ENCODE assay signal across 1 cellular context in genomic region chr6:15682965-15683822, GRCh38.
A peak's percentile ranks its signal among the peaks of the same experiment; 100 is the strongest.
TF ChIP-seq lines count a peak whose summit lies in the region.

No MANE protein-coding gene starts in this region.

TF ChIP-seq in GM12878, 131 proteins besides CTCF, POLR2A, EP300 and RAD21 (continued from another document and continues in another):
- no peak for TF ChIP-seq ASH2L (IDR thresholded peaks at IDR 0.05; ENCODE audit: borderline replicate concordance, low read depth)
- TF ChIP-seq NFYA (IDR thresholded peaks at IDR 0.05; ENCODE audit: borderline replicate concordance, low read depth, low read length): no peak
- no peak for TF ChIP-seq ZZZ3 (IDR thresholded peaks at IDR 0.05; ENCODE audit: control insufficient read depth, insufficient read length, low read depth)
- TF ChIP-seq FOXK2 (IDR thresholded peaks at IDR 0.05): no peak
- TF ChIP-seq GATAD2B (conservative IDR thresholded peaks at IDR 0.05; ENCODE audit: low read depth): peak; percentile 37; the same call in 1 of the 2 replicates
- no peak for TF ChIP-seq POLR2AphosphoS5 (IDR thresholded peaks at IDR 0.05; ENCODE audit: low read length)
- no peak for TF ChIP-seq SP1 (IDR thresholded peaks at IDR 0.05; ENCODE audit: low read depth, low read length)
- 0 out of 2 replicates have a peak, but pooled peaks have one; percentile 65 for TF ChIP-seq ZNF217 (IDR thresholded peaks at IDR 0.05)
- TF ChIP-seq TCF12 (IDR thresholded peaks at IDR 0.05; ENCODE audit: low read depth, low read length): no peak
- no peak for TF ChIP-seq SMAD1 (IDR thresholded peaks at IDR 0.05; ENCODE audit: low read depth, partially characterized antibody)
- no peak for TF ChIP-seq SIX5 (IDR thresholded peaks at IDR 0.05; ENCODE audit: low read depth, low read length, severe bottlenecking)
- TF ChIP-seq YBX1 (IDR thresholded peaks at IDR 0.05): no peak
- TF ChIP-seq SUPT20H (IDR thresholded peaks at IDR 0.05; ENCODE audit: borderline replicate concordance, control insufficient read depth, low read depth, low read length): no peak
- TF ChIP-seq ZBTB11 (CRISPR knock-in tag; IDR thresholded peaks at IDR 0.05): no peak
- TF ChIP-seq JUND (IDR thresholded peaks at IDR 0.05; ENCODE audit: low read depth, low read length): no peak
- TF ChIP-seq ZNF207 (IDR thresholded peaks at IDR 0.05; ENCODE audit: borderline replicate concordance): no peak
- no peak for TF ChIP-seq MYC (IDR thresholded peaks at IDR 0.05; ENCODE audit: insufficient read depth, insufficient read length, insufficient replicate concordance, low read length, severe bottlenecking)
- TF ChIP-seq ZSCAN29 (IDR thresholded peaks at IDR 0.05): no peak
- TF ChIP-seq TCF3 (IDR thresholded peaks at IDR 0.05; ENCODE audit: borderline replicate concordance, insufficient read depth, low read depth, low read length): no peak
- peak; percentile 65; the same call in 1 of the 2 replicates for TF ChIP-seq BACH1 (IDR thresholded peaks at IDR 0.05; ENCODE audit: borderline replicate concordance)
- TF ChIP-seq EED (IDR thresholded peaks at IDR 0.05; ENCODE audit: low read depth): no peak
- TF ChIP-seq KDM1A (IDR thresholded peaks at IDR 0.05; ENCODE audit: borderline replicate concordance): no peak
- TF ChIP-seq SRF (IDR thresholded peaks at IDR 0.05; ENCODE audit: low read depth in 2 of 2, low read length in 2 of 2): no peak
- peak; percentile 77; the same call in 1 of the 2 replicates for TF ChIP-seq MTA2 (IDR thresholded peaks at IDR 0.05; ENCODE audit: low read depth)
- peak; percentile 86 for TF ChIP-seq RELB (IDR thresholded peaks at IDR 0.05; ENCODE audit: low read depth)
- no peak for TF ChIP-seq ETV6 (conservative IDR thresholded peaks at IDR 0.05 in 1 of 2, IDR thresholded peaks at IDR 0.05 in 1 of 2; ENCODE audit: borderline replicate concordance in 1 of 2, low read depth in 1 of 2)
- TF ChIP-seq TAF1 (IDR thresholded peaks at IDR 0.05; ENCODE audit: borderline replicate concordance, low read depth, low read length): no peak
- no peak for TF ChIP-seq RB1 (IDR thresholded peaks at IDR 0.05; ENCODE audit: borderline replicate concordance)
- peak; percentile 78 for TF ChIP-seq RAD51 (IDR thresholded peaks at IDR 0.05)
- TF ChIP-seq GABPA (IDR thresholded peaks at IDR 0.05; ENCODE audit: low read depth): no peak
- peak; percentile 42; the same call in 1 of the 2 replicates for TF ChIP-seq ZNF24 (IDR thresholded peaks at IDR 0.05)
- no peak for TF ChIP-seq IRF5 (IDR thresholded peaks at IDR 0.05; ENCODE audit: borderline replicate concordance)
- TF ChIP-seq BCLAF1 (IDR thresholded peaks at IDR 0.05): no peak
- no peak; the same call in 1 of the 2 replicates for TF ChIP-seq SREBF1 (IDR thresholded peaks at IDR 0.05; ENCODE audit: low read length)
- no peak for TF ChIP-seq MTA3 (IDR thresholded peaks at IDR 0.05; ENCODE audit: borderline replicate concordance, low read length)
- TF ChIP-seq HCFC1 (IDR thresholded peaks at IDR 0.05; ENCODE audit: low read length): no peak
- TF ChIP-seq BHLHE40 (IDR thresholded peaks at IDR 0.05; ENCODE audit: borderline replicate concordance in 1 of 2, low read depth in 2 of 2, low read length in 1 of 2): peak in 1 of 2 experiments; percentile 55; a peak in 1 of 4 replicates
- TF ChIP-seq STAT1 (conservative IDR thresholded peaks at IDR 0.05): no peak
- no peak for TF ChIP-seq FOS (IDR thresholded peaks at IDR 0.05; ENCODE audit: borderline replicate concordance, extremely low read depth, insufficient read length)
- TF ChIP-seq LARP7 (IDR thresholded peaks at IDR 0.05): no peak
- no peak for TF ChIP-seq CREM (IDR thresholded peaks at IDR 0.05; ENCODE audit: low read depth)
- TF ChIP-seq TBL1XR1 (IDR thresholded peaks at IDR 0.05; ENCODE audit: low read depth, low read length): no peak
- TF ChIP-seq NR2C1 (IDR thresholded peaks at IDR 0.05): 0 out of 2 replicates have a peak, but pooled peaks have one; percentile 27
- TF ChIP-seq CHD1 (IDR thresholded peaks at IDR 0.05; ENCODE audit: low read depth, low read length): no peak
- no peak for TF ChIP-seq CBFB (IDR thresholded peaks at IDR 0.05; ENCODE audit: low read depth)
- no peak for TF ChIP-seq USF1 (IDR thresholded peaks at IDR 0.05; ENCODE audit: borderline replicate concordance, extremely low read length, insufficient read depth, low read depth, low read length)
- TF ChIP-seq CHD2 (IDR thresholded peaks at IDR 0.05; ENCODE audit: borderline replicate concordance, low read depth, low read length): peak; percentile 21; the same call in 1 of the 2 replicates
- TF ChIP-seq REST (IDR thresholded peaks at IDR 0.05; ENCODE audit: low read depth, low read length): no peak
- TF ChIP-seq SIN3A (IDR thresholded peaks at IDR 0.05; ENCODE audit: low read depth, low read length): no peak
- TF ChIP-seq HSF1 (IDR thresholded peaks at IDR 0.05; ENCODE audit: low read depth, low read length): no peak
- no peak for TF ChIP-seq POLR2AphosphoS2 (IDR thresholded peaks at IDR 0.05; ENCODE audit: low read depth, low read length)
- TF ChIP-seq PKNOX1 (IDR thresholded peaks at IDR 0.05): peak; percentile 57; the same call in 1 of the 2 replicates
- TF ChIP-seq NR2F1 (conservative IDR thresholded peaks at IDR 0.05): peak; percentile 60
- no peak for TF ChIP-seq YY1 (IDR thresholded peaks at IDR 0.05; ENCODE audit: low read depth, low read length)
- 0 out of 2 replicates have a peak, but pooled peaks have one; percentile 23 for TF ChIP-seq MXI1 (IDR thresholded peaks at IDR 0.05; ENCODE audit: low read depth, low read length)
- no peak for TF ChIP-seq TCF7 (IDR thresholded peaks at IDR 0.05; ENCODE audit: borderline replicate concordance)
